In the genomic region with DNA sequence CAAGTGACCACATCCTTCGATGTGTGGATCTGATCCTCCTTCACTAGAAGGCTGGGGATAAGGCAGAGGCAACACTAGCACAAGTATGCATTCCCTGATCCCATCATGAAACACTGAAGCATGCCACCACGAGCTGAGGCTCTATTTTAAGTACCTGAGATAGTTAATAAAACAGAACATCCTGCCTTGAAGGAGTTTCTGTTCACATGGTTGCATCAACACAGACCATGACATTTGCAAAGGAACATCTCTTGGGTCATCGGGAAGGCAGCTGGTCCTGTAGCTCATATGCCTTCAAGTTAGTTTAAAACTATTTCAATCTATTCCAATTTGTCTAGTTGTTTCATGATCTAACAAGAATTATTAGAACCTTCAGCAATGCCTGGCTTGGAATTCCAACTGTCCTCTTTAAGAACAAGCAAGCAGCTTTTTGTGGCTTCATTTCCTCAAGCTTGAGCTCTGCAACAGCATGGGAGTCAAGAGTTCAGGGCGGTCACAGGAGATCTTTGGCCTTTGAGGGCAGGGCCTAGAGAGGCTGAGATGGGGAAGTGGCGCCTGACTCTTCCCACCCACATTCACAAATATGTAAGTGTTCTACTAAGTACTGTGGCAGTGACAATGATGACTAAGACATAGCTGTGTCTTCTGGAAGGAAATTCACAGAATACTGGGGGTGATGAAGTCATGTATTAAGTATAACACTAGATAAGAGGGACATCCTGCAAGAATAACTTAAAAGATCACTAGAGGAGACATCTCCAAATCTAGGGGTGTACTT, we compare ENCODE assay signal across 9 cellular contexts. TPM values are rescaled to one million over a fixed set of nuclear protein-coding genes. Genes with fewer than 3 reads are reported as not detected.
DNase-seq lines count a peak whose midpoint lies in the region; ATAC-seq and TF ChIP-seq lines count a peak whose summit lies in the region.
"Had no signal": no experiment of that assay in that cellular context is flagged by ENCODE, and none has a peak within 500 bp of the region (broad histone marks: within the 10 kb centered on the region; RNA-seq: fewer than 3 reads in every experiment).

No MANE protein-coding gene starts in this region.

- peak; percentile 57 for ATAC-seq in GM21529 (IDR thresholded peaks at IDR 0.05; ENCODE audit: unreplicated experiment)
- ATAC-seq in Right ventricle myocardium superior (ENCODE audit: poor library complexity): peak; percentile 68
- no peak for ATAC-seq in stimulated activated naive CD8-positive, alpha-beta T cell treated with anti-CD3 and anti-CD28 coated beads, Interleukin-15, amount 100 ng/mL, for 72 hours

- WGBS in tibial nerve, 2 donors: 38 to 48% methylated on average over 5 of the region's 5 CpGs

- TF ChIP-seq CTCF in RWPE1 (conservative IDR thresholded peaks at IDR 0.05; ENCODE audit: low read depth): no peak
- no peak for TF ChIP-seq CTCF in tibial nerve (IDR thresholded peaks at IDR 0.05)
- no peak for TF ChIP-seq CTCF in progenitor cell of endocrine pancreas (IDR thresholded peaks at IDR 0.05; ENCODE audit: unreplicated experiment)

- H3K9me3 ChIP-seq in tibial nerve: no peaks in the 10 kb centered on the region

- H3K27ac ChIP-seq in RWPE1: peak overlapping the region; percentile 36; the same call in 1 of the 2 replicates
- peak overlapping the region in 3 of 4 donors; percentile 63 to 99 (median 80) for H3K27ac ChIP-seq in tibial nerve

- TF ChIP-seq POLR2A in tibial nerve (IDR thresholded peaks at IDR 0.05): no peak

- no peaks in the 10 kb centered on the region for H3K27me3 ChIP-seq in tibial nerve

- no peak for DNase-seq in RWPE1 (ENCODE audit: low spot score)
- DNase-seq in Right ventricle myocardium superior: peak; percentile 65
- DNase-seq in tibial nerve (ENCODE audit: low spot score in 2 of 2): peak; percentile 29 to 31
- no peak for DNase-seq in NCI-H2196 treated with DMSO at 0.1 percent for 48 hours (lab: John Stamatoyannopoulos, UW; ENCODE audit: unreplicated experiment)
- no peak for DNase-seq in stimulated activated naive CD8-positive, alpha-beta T cell treated with anti-CD3 and anti-CD28 coated beads, Interleukin-15, amount 100 ng/mL, for 72 hours
- DNase-seq in NCI-H1436 (lab: John Stamatoyannopoulos, UW): no peak
- DNase-seq in progenitor cell of endocrine pancreas (ENCODE audit: low spot score, unreplicated experiment): no peak
- DNase-seq: H9 had no signal

- no peak overlapping the region for H3K4me3 ChIP-seq in tibial nerve

- peaks cover 0 to 72% (median 40%) of the 10 kb centered on the region in 4 donors for H3K4me1 ChIP-seq in tibial nerve

- CTCF ChIA-PET in RWPE1 (lab: Yijun Ruan, JAX): interaction anchor here (0.6 kb wide), 2 partner anchors 18 to 1266 kb away, joined by 3 read pairs; no protein-coding TSS in a partner anchor

- no peaks in the 10 kb centered on the region for H3K4me1 Mint-ChIP-seq in stimulated activated naive CD8-positive, alpha-beta T cell treated with anti-CD3 and anti-CD28 coated beads, Interleukin-15, amount 100 ng/mL, for 72 hours
- H3K4me1 Mint-ChIP-seq in progenitor cell of endocrine pancreas (ENCODE audit: low read depth): peaks cover 56% of the 10 kb centered on the region

- H3K27ac Mint-ChIP-seq in stimulated activated naive CD8-positive, alpha-beta T cell treated with anti-CD3 and anti-CD28 coated beads, Interleukin-15, amount 100 ng/mL, for 72 hours: no peak overlapping the region
- H3K27ac Mint-ChIP-seq in progenitor cell of endocrine pancreas: no peak overlapping the region

- H3K36me3 ChIP-seq in tibial nerve: peaks cover 0 to 51% (median 0%) of the 10 kb centered on the region in 3 donors

- TF ChIP-seq EP300 in tibial nerve (IDR thresholded peaks at IDR 0.05): peak in 1 of 2 donors; percentile 71

- H3K27me3 Mint-ChIP-seq in stimulated activated naive CD8-positive, alpha-beta T cell treated with anti-CD3 and anti-CD28 coated beads, Interleukin-15, amount 100 ng/mL, for 72 hours: no peaks in the 10 kb centered on the region
- no peaks in the 10 kb centered on the region for H3K27me3 Mint-ChIP-seq in progenitor cell of endocrine pancreas

- peaks cover 54% of the 10 kb centered on the region for H3K36me3 Mint-ChIP-seq in progenitor cell of endocrine pancreas (ENCODE audit: insufficient read depth)

- POLR2A ChIA-PET in RWPE1 (lab: Yijun Ruan, JAX; ENCODE audit: low non-redundant PET): no interaction called here

- no peak overlapping the region for H3K4me3 Mint-ChIP-seq in stimulated activated naive CD8-positive, alpha-beta T cell treated with anti-CD3 and anti-CD28 coated beads, Interleukin-15, amount 100 ng/mL, for 72 hours
- H3K4me3 Mint-ChIP-seq in progenitor cell of endocrine pancreas (ENCODE audit: low read depth): no peak overlapping the region
- H3K4me3 Mint-ChIP-seq: H9 had no signal

- intact Hi-C loops in Right ventricle myocardium superior (cut with DNase I): no loop called here

- H3K9me3 Mint-ChIP-seq in stimulated activated naive CD8-positive, alpha-beta T cell treated with anti-CD3 and anti-CD28 coated beads, Interleukin-15, amount 100 ng/mL, for 72 hours: peaks cover 0 to 6% of the 10 kb centered on the region in 2 donors
- H3K9me3 Mint-ChIP-seq in progenitor cell of endocrine pancreas (ENCODE audit: low read depth): no peaks in the 10 kb centered on the region
- H3K9me3 Mint-ChIP-seq: H9 had no signal

RNA-seq across cellular contexts. Expression of a gene that starts 15.2 kb away (rescaled TPM):
- total RNA-seq in Right ventricle myocardium superior (20.4 TPM), tibial nerve (10 to 100 TPM; 21.8 to 73.5 (median 26.3) TPM), progenitor cell of endocrine pancreas (40.3 and 42.5 TPM in 2 replicates)

Comparison
In these comparisons a context has a peak if more than half of its experiments do, and no peak if none do; other contexts are left out.
1. DNase-seq: peak in Right ventricle myocardium superior (single experiment) and tibial nerve (2 of 2); none in RWPE1 (single experiment), NCI-H2196 treated with DMSO at 0.1 percent for 48 hours (single experiment), stimulated activated naive CD8-positive, alpha-beta T cell treated with anti-CD3 and anti-CD28 coated beads, Interleukin-15, amount 100 ng/mL, for 72 hours (0 of 2), NCI-H1436 (single experiment) and progenitor cell of endocrine pancreas (single experiment).